16 cellular contexts compared by ENCODE assay signal in genomic region chr1:236495359-236496120, GRCh38. TPM values are rescaled to one million over a fixed set of nuclear protein-coding genes. Genes with fewer than 3 reads are reported as not detected.
DNase-seq lines count a peak whose midpoint lies in the region; ATAC-seq, FAIRE-seq and TF ChIP-seq lines count a peak whose summit lies in the region.
"Had no signal": no experiment of that assay in that cellular context is flagged by ENCODE, and none has a peak within 500 bp of the region (broad histone marks: within the 10 kb centered on the region; RNA-seq: fewer than 3 reads in every experiment).

No MANE protein-coding gene starts in this region.

- H3K9me3 ChIP-seq in A549 (no peaks in the 10 kb centered on the region), GM12878 (replicated peaks; ENCODE audit: control insufficient read depth, insufficient read depth, low read length) (no peaks in the 10 kb centered on the region), PC-3 (ENCODE audit: low read length) (no peaks in the 10 kb centered on the region)
- H3K9me3 ChIP-seq: gastroesophageal sphincter, upper lobe of left lung had no signal

- no peak overlapping the region for H3K4me3 Mint-ChIP-seq in activated naive CD8-positive, alpha-beta T cell treated with anti-CD3 and anti-CD28 coated beads, Interleukin-2, amount 50 U/mL, for 24 hours

- SMC1A ChIA-PET in GM12878 (lab: Charles Lee; ENCODE audit: uncharacterized antibody, unreplicated experiment) = interaction anchor here (0.6 to 0.9 kb wide), 3 partner anchors 20 to 101 kb away, joined by 3 read pairs; no protein-coding TSS in a partner anchor

- H3K4me1 Mint-ChIP-seq in activated naive CD8-positive, alpha-beta T cell treated with anti-CD3 and anti-CD28 coated beads, Interleukin-2, amount 50 U/mL, for 24 hours = no peaks in the 10 kb centered on the region

- H3K9ac ChIP-seq in GM12878 (ENCODE audit: control insufficient read depth, insufficient read depth, low read length) = no peak overlapping the region
- H3K9ac ChIP-seq in PC-3 (ENCODE audit: low read length) = no peak overlapping the region

- no peaks in the 10 kb centered on the region for H3K9me3 Mint-ChIP-seq in activated naive CD8-positive, alpha-beta T cell treated with anti-CD3 and anti-CD28 coated beads, Interleukin-2, amount 50 U/mL, for 24 hours
- H3K9me3 Mint-ChIP-seq: activated T-helper 2 cell treated with anti-CD3 and anti-CD28 coated beads, Interferon-gamma antibody, Interleukin-2, Interleukin-4, amounts not matched to agents 10 μg/mL and 5 μg/mL and 100 μg/mL, durations not matched to agents 14 hours and 24 hours and 36 hours had no signal

- H3K4me2 ChIP-seq in A549 (no peak overlapping the region), GM12878 (ENCODE audit: control insufficient read depth, insufficient read depth) (no peak overlapping the region), PC-3 (ENCODE audit: low read length) (no peak overlapping the region)

- no peak overlapping the region for H3K27ac Mint-ChIP-seq in activated naive CD8-positive, alpha-beta T cell treated with anti-CD3 and anti-CD28 coated beads, Interleukin-2, amount 50 U/mL, for 24 hours
- H3K27ac Mint-ChIP-seq: activated T-helper 2 cell treated with anti-CD3 and anti-CD28 coated beads, Interferon-gamma antibody, Interleukin-2, Interleukin-4, amounts not matched to agents 10 μg/mL and 5 μg/mL and 100 μg/mL, durations not matched to agents 14 hours and 24 hours and 36 hours had no signal

- TF ChIP-seq CTCF in A549 (IDR thresholded peaks at IDR 0.05) (no peak), GM12878 (IDR thresholded peaks at IDR 0.05 in 2 of 3, conservative IDR thresholded peaks at IDR 0.05 in 1 of 3; ENCODE audit: control insufficient read depth in 2 of 3, extremely low read depth in 1 of 3, insufficient read depth in 1 of 3, low read depth in 3 of 3, low read length in 3 of 3) (no peak), PC-3 (conservative IDR thresholded peaks at IDR 0.05; ENCODE audit: low read depth, low read length) (no peak)

- no peaks in the 10 kb centered on the region for H3K36me3 ChIP-seq in H7 (replicated peaks; ENCODE audit: control insufficient read depth, insufficient read depth, low read length)
- no peaks in the 10 kb centered on the region for H3K36me3 ChIP-seq in GM12878 (ENCODE audit: control insufficient read depth in 2 of 2, insufficient read depth in 2 of 2, low read length in 1 of 2)
- no peaks in the 10 kb centered on the region for H3K36me3 ChIP-seq in PC-3 (ENCODE audit: low read depth, low read length)
- H3K36me3 ChIP-seq: gastroesophageal sphincter, upper lobe of left lung had no signal

- H3K79me2 ChIP-seq in GM12878 (ENCODE audit: control insufficient read depth, insufficient read depth, low read length) (no peaks in the 10 kb centered on the region), PC-3 (ENCODE audit: low read length) (no peaks in the 10 kb centered on the region)

- no peaks in the 10 kb centered on the region for H3K36me3 Mint-ChIP-seq in activated naive CD8-positive, alpha-beta T cell treated with anti-CD3 and anti-CD28 coated beads, Interleukin-2, amount 50 U/mL, for 24 hours (ENCODE audit: low read depth)

- no peak for FAIRE-seq in A549 (lab: Jason Lieb, UNC)
- no peak for FAIRE-seq in GM12878 (lab: Jason Lieb, UNC)
- FAIRE-seq: endothelial cell of umbilical vein had no signal

- H3K27ac ChIP-seq in A549 (no peak overlapping the region), GM12878 (ENCODE audit: control insufficient read depth, insufficient read depth) (no peak overlapping the region), PC-3 (ENCODE audit: low read length) (no peak overlapping the region)
- H3K27ac ChIP-seq: gastroesophageal sphincter, upper lobe of left lung had no signal

- no peak overlapping the region for H2AFZ ChIP-seq in GM12878 (ENCODE audit: control insufficient read depth, low read depth, low read length)
- no peak overlapping the region for H2AFZ ChIP-seq in PC-3 (ENCODE audit: low read length)

- no peaks in the 10 kb centered on the region for H3K9me2 ChIP-seq in PC-3 (replicated peaks; ENCODE audit: low read length)

- H3K27me3 ChIP-seq in H7 (ENCODE audit: control insufficient read depth, insufficient read depth, low read length) (no peaks in the 10 kb centered on the region), GM12878 (replicated peaks in 1 of 2; ENCODE audit: control insufficient read depth in 2 of 2, insufficient read depth in 2 of 2, low read length in 1 of 2) (0 out of 4 replicates have a peak, but pooled peaks cover 0 to 3% of the 10 kb centered on the region in 2 experiments), PC-3 (ENCODE audit: low read length) (no peaks in the 10 kb centered on the region)
- H3K27me3 ChIP-seq: gastroesophageal sphincter, upper lobe of left lung had no signal

- H3K4me3 ChIP-seq in A549 = no peak overlapping the region
- H3K4me3 ChIP-seq in H7 (ENCODE audit: insufficient read depth, low read depth, low read length) = no peak overlapping the region
- no peak overlapping the region for H3K4me3 ChIP-seq in GM12878
- no peak overlapping the region for H3K4me3 ChIP-seq in PC-3 (ENCODE audit: low read length)
- H3K4me3 ChIP-seq: gastroesophageal sphincter, upper lobe of left lung had no signal

- TF ChIP-seq POLR2A in A549 (IDR thresholded peaks at IDR 0.05; ENCODE audit: low read length) (no peak), GM12878 (IDR thresholded peaks at IDR 0.05; ENCODE audit: low read depth, low read length) (no peak)

- POLR2A ChIA-PET in A549 (lab: Yijun Ruan, JAX) = no interaction called here
- POLR2A ChIA-PET in GM12878 (lab: Charles Lee) = interaction anchor here (1.1 kb wide), 1 partner anchor 14 kb away, joined by 4 read pairs; no protein-coding TSS in a partner anchor
- POLR2A ChIA-PET in PC-3 (lab: Charles Lee; ENCODE audit: unreplicated experiment) = no interaction called here

- CTCF ChIA-PET in A549 (lab: Yijun Ruan, JAX) = interaction anchor here (1.3 to 2.0 kb wide), 2 partner anchors 8 to 36 kb away, joined by 4 to 6 read pairs; no protein-coding TSS in a partner anchor
- CTCF ChIA-PET in GM12878 (lab: Yijun Ruan, JAX) = no interaction called here
- CTCF ChIA-PET in PC-3 (lab: Charles Lee) = no interaction called here

- no peaks in the 10 kb centered on the region for H4K20me1 ChIP-seq in GM12878 (ENCODE audit: control insufficient read depth, insufficient read depth)
- H4K20me1 ChIP-seq in PC-3 (ENCODE audit: low read length) = no peaks in the 10 kb centered on the region

- no peak for DNase-seq in A549 (ENCODE audit: low read depth in 1 of 2, low spot score in 1 of 2)
- peak; percentile 81 for DNase-seq in H7
- DNase-seq in NCI-H2196 (lab: John Stamatoyannopoulos, UW; ENCODE audit: unreplicated experiment) = peak; percentile 23
- DNase-seq in GM12878 (ENCODE audit: low read depth, low spot score) = no peak
- DNase-seq in GDM1 (lab: John Stamatoyannopoulos, UW) = no peak
- DNase-seq in activated naive CD8-positive, alpha-beta T cell treated with anti-CD3 and anti-CD28 coated beads, Interleukin-2, amount 50 U/mL, for 24 hours = no peak
- no peak for DNase-seq in PC-3
- DNase-seq in DMS 273 (lab: John Stamatoyannopoulos, UW; ENCODE audit: unreplicated experiment) = no peak
- DNase-seq: DMS153; islet precursor cell; stimulated activated CD4-positive, alpha-beta T cell treated with anti-CD3 and anti-CD28 coated beads, Interleukin-4, amount 100 ng/mL, for 4 hours; upper lobe of left lung had no signal

- peaks cover 20% of the 10 kb centered on the region for H3K27me3 Mint-ChIP-seq in activated naive CD8-positive, alpha-beta T cell treated with anti-CD3 and anti-CD28 coated beads, Interleukin-2, amount 50 U/mL, for 24 hours

- H3K4me1 ChIP-seq in A549 (0 out of 3 replicates have a peak, but pooled peaks cover 2% of the 10 kb centered on the region), GM12878 (ENCODE audit: control insufficient read depth, insufficient read depth, low read length) (no peaks in the 10 kb centered on the region), PC-3 (ENCODE audit: insufficient read depth, low read length) (no peaks in the 10 kb centered on the region)
- H3K4me1 ChIP-seq: gastroesophageal sphincter had no signal

- BruUV-seq in GM12878 (replicated peaks; lab: Mats Ljungman, UMichigan) (no TSS peak), PC-3 (replicated peaks; lab: Mats Ljungman, UMichigan) (no TSS peak)

- H3F3A ChIP-seq in PC-3 (ENCODE audit: low read length, unreplicated experiment) = no peaks in the 10 kb centered on the region

- RAD21 ChIA-PET in GM12878 (lab: Charles Lee; ENCODE audit: unreplicated experiment) = interaction anchor here (0.5 kb wide), 1 partner anchor 1098 kb away, joined by 3 read pairs; no protein-coding TSS in a partner anchor

- ATAC-seq in A549 (peak; percentile 27 to 37; a peak in 3 of 6 replicates), GM12878 (peak; percentile 27; the same call in 1 of the 3 replicates), PC-3 (no peak)
- ATAC-seq in activated naive CD8-positive, alpha-beta T cell treated with anti-CD3 and anti-CD28 coated beads, Interleukin-2, amount 50 U/mL, for 24 hours = no peak
- ATAC-seq: gastroesophageal sphincter, SK-N-SH treated with all-trans-retinoic acid at 6 μM for 48 hours had no signal

- intact Hi-C loops in GM12878 (cut with micrococcal nuclease; ENCODE audit: unreplicated experiment) = no loop called here
- intact Hi-C loops in PC-3 (cut with micrococcal nuclease) = no loop called here

- TF ChIP-seq EP300 in A549 (IDR thresholded peaks at IDR 0.05) = no peak
- TF ChIP-seq EP300 in GM12878 (IDR thresholded peaks at IDR 0.05; ENCODE audit: borderline replicate concordance in 1 of 2, control insufficient read depth in 1 of 2, low read depth in 2 of 2, low read length in 2 of 2) = no peak

- in situ Hi-C loops in GM12878 (cut with MboI) = no loop called here

- WGBS in A549 (ENCODE audit: missing lambda C conversion rate) = 74% methylated on average over 10 of the region's 12 CpGs
- WGBS in GM12878 (ENCODE audit: insufficient coverage, insufficient replicate concordance, low lambda C conversion rate, missing lambda C conversion rate) = 35% methylated on average over 9 of the region's 12 CpGs

- TF ChIP-seq RAD21 in A549 (conservative IDR thresholded peaks at IDR 0.05 in 1 of 2, IDR thresholded peaks at IDR 0.05 in 1 of 2) (no peak), GM12878 (IDR thresholded peaks at IDR 0.05; ENCODE audit: insufficient read depth, low read depth, low read length) (no peak)

RNA-seq across cellular contexts. Expression of gene LGALS8, which starts 28.2 kb away (rescaled TPM):
- polyA plus RNA-seq in A549 (2011; rRNA removed) = 61.3 and 66.0 TPM in 2 replicates
- polyA plus RNA-seq in A549 (2012; cell fraction: cytosol; rRNA removed) = 10.5 and 11.8 TPM in 2 replicates
- 12.8 and 24.0 TPM in 2 replicates for polyA plus RNA-seq in A549 (2012; cell fraction: nucleus; rRNA removed)
- polyA plus RNA-seq in A549 (2017; fragmentation: RNase III; extraction: RNeasy Plus Mini Kit Qiagen cat#74134 plus additional on column Dnase treatment) = 30.1 to 32.3 TPM (median 32.1 TPM) in 3 replicates
- polyA minus RNA-seq in A549 (2011; rRNA and poly(A)+ RNA removed) = 35.5 and 46.7 TPM in 2 replicates
- 16.8 and 27.7 TPM in 2 replicates for total RNA-seq in H7 (2014; rRNA removed; shearing (Covaris generic))
- 165 and 175 TPM in 2 replicates for total RNA-seq in GM12878 (2013; cell fraction: nucleolus; rRNA removed)
- 16.0 and 23.9 TPM in 2 replicates for total RNA-seq in GM12878 (2014; rRNA removed)
- total RNA-seq in GM12878 (2014; rRNA removed; fragmentation: Illumina TruSeq; extraction: Trizol) = 19.9 and 20.0 TPM in 2 replicates
- 15.4 and 16.4 TPM in 2 replicates for total RNA-seq in GM12878 (2021)
- polyA plus RNA-seq in GM12878 (2011; ENCODE audit: low read depth) = 35.3 TPM
- polyA plus RNA-seq in GM12878 (2011; rRNA removed) = 86.5 and 107 TPM in 2 replicates
- polyA plus RNA-seq in GM12878 (2011; cell fraction: cytosol; rRNA removed) = 45.3 and 58.0 TPM in 2 replicates
- polyA plus RNA-seq in GM12878 (2011; cell fraction: nucleus; rRNA removed) = 233 and 364 TPM in 2 replicates
- 28.4 and 44.1 TPM in 2 replicates for polyA plus RNA-seq in GM12878 (2012)
- 20.4 and 21.6 TPM in 2 replicates for polyA plus RNA-seq in GM12878 (2014; fragmentation: Illumina TruSeq; extraction: Trizol)
- 10 to 100 TPM; 15.9 to 18.6 TPM for polyA plus RNA-seq in GM12878 (2014; fragmentation: Nextera tagmentation; extraction: Ambion mirVana)
- polyA plus RNA-seq in GM12878 (2014; rRNA removed) = 24.2 and 25.2 TPM in 2 replicates
- 10 to 100 TPM; 18.0 to 19.8 TPM for polyA plus RNA-seq in GM12878 (2016; fragmentation: Nextera tagmentation; extraction: Ambion mirVana)
- polyA minus RNA-seq in GM12878 (2011; rRNA and poly(A)+ RNA removed) = 53.5 and 60.1 TPM in 2 replicates
- 11.9 and 13.4 TPM in 2 replicates for polyA minus RNA-seq in GM12878 (2011; cell fraction: cytosol; rRNA and poly(A)+ RNA removed)
- 76.8 and 81.1 TPM in 2 replicates for polyA minus RNA-seq in GM12878 (2011; cell fraction: nucleus; rRNA and poly(A)+ RNA removed)
- total RNA-seq in PC-3 (2014; rRNA removed) = 45.7 and 47.9 TPM in 2 replicates

Comparison
In these comparisons a context has a peak if more than half of its experiments do, and no peak if none do; other contexts are left out.
1. ATAC-seq: peak in A549 (2 of 2) and GM12878 (single experiment); none in activated naive CD8-positive, alpha-beta T cell treated with anti-CD3 and anti-CD28 coated beads, Interleukin-2, amount 50 U/mL, for 24 hours (single experiment) and PC-3 (single experiment).
2. DNase-seq: peak in H7 (single experiment) and NCI-H2196 (single experiment); none in A549 (0 of 2), GM12878 (single experiment), GDM1 (single experiment), activated naive CD8-positive, alpha-beta T cell treated with anti-CD3 and anti-CD28 coated beads, Interleukin-2, amount 50 U/mL, for 24 hours (single experiment), PC-3 (single experiment) and DMS 273 (single experiment).